Comparison of ENCODE assay signal across 8 cellular contexts in the genomic region with DNA sequence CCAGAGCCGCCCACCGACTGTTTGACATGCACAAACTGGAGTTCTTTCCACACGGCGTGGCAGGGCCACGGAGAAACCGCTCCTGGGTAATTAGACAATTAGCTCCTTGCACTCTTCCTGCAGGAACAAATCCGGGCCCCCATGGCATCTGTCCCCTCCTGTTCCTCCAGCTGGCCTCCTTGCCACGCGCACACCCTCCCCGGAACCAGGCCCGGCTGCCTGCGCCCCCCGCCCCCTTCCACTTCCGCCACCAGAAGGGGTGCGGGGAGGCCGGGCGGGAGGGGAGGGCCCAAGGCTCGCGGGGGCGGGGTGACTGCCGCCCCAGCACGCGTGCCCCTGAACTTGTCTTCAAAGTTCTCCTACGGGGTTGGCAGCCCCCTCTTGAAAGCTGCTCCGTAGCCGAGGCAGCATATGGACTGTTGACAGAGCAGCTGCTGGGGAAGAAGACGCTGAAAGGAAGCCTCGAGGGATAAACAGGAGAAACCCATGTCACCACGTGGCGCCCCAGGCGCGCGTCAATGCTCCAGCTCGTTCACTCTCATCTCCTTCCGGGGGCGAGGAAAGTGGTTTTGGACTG.
DNase-seq lines count a peak whose midpoint lies in the region; ATAC-seq, FAIRE-seq and TF ChIP-seq lines count a peak whose summit lies in the region.

No MANE protein-coding gene starts in this region.

- H3K9me3 ChIP-seq in endocrine pancreas (ENCODE audit: control insufficient read depth, low read length), result no peaks in the 10 kb centered on the region

- no peaks in the 10 kb centered on the region for H3K36me3 ChIP-seq in endocrine pancreas (ENCODE audit: control insufficient read depth, insufficient read depth, low read length)

- H3K4me1 ChIP-seq in endocrine pancreas (ENCODE audit: control insufficient read depth, insufficient read depth, low read length), result no peaks in the 10 kb centered on the region

- no peak for TF ChIP-seq POLR2A in GM12891 (IDR thresholded peaks at IDR 0.05; ENCODE audit: low read depth, low read length)
- no peak for TF ChIP-seq POLR2A in GM18505 (IDR thresholded peaks at IDR 0.05; ENCODE audit: borderline replicate concordance, extremely low read depth, insufficient read depth, insufficient read length)

- H3K27me3 ChIP-seq in endocrine pancreas (ENCODE audit: control insufficient read depth, insufficient read depth, low read length), result no peaks in the 10 kb centered on the region

- peak; percentile 13 for FAIRE-seq in GM12891 (lab: Jason Lieb, UNC)

- H3K9ac ChIP-seq in endocrine pancreas (ENCODE audit: control insufficient read depth, insufficient read depth, low read length), result no peak overlapping the region

- H3K27ac ChIP-seq in skin epidermis, result peak overlapping the region in 1 of 21 experiments; percentile 20

- DNase-seq in GM12891 (ENCODE audit: insufficient read length, low spot score), result peak; percentile 32
- DNase-seq in NCI-H524 (lab: John Stamatoyannopoulos, UW), result peak; percentile 98 to 99
- DNase-seq in GM19240 (ENCODE audit: insufficient read length, low spot score), result no peak
- no peak for DNase-seq in NCI-H2107 treated with DMSO at 0.1 percent for 48 hours (lab: John Stamatoyannopoulos, UW; ENCODE audit: unreplicated experiment)
- DNase-seq in NCI-H1092 treated with DMSO at 0.1 percent for 48 hours (lab: John Stamatoyannopoulos, UW), result no peak

- H3K4me3 ChIP-seq in endocrine pancreas (ENCODE audit: control insufficient read depth, insufficient read depth, low read length) (peak overlapping the region; percentile 3), skin epidermis (peak overlapping the region in 5 of 7 experiments; percentile 3 to 27 (median 9))

- no peak for ATAC-seq in GM18505 (IDR thresholded peaks at IDR 0.05; ENCODE audit: unreplicated experiment)

TF ChIP-seq in GM12891, 5 proteins besides CTCF, POLR2A, EP300 and RAD21:
- TF ChIP-seq PAX5 (IDR thresholded peaks at IDR 0.05; ENCODE audit: insufficient read depth, low read length, severe bottlenecking) (peak; percentile 82), POLR2AphosphoS5 (IDR thresholded peaks at IDR 0.05; ENCODE audit: low read depth, low read length) (no peak)
TF ChIP-seq in GM12891: peak in this region for 1.

Comparison
In these comparisons a context has a peak if more than half of its experiments do, and no peak if none do; other contexts are left out.
1. DNase-seq: peak in GM12891 (single experiment) and NCI-H524 (2 of 2); none in GM19240 (single experiment), NCI-H2107 treated with DMSO at 0.1 percent for 48 hours (single experiment) and NCI-H1092 treated with DMSO at 0.1 percent for 48 hours (single experiment).